ENCODE assay signal across 10 cellular contexts in the genomic region with DNA sequence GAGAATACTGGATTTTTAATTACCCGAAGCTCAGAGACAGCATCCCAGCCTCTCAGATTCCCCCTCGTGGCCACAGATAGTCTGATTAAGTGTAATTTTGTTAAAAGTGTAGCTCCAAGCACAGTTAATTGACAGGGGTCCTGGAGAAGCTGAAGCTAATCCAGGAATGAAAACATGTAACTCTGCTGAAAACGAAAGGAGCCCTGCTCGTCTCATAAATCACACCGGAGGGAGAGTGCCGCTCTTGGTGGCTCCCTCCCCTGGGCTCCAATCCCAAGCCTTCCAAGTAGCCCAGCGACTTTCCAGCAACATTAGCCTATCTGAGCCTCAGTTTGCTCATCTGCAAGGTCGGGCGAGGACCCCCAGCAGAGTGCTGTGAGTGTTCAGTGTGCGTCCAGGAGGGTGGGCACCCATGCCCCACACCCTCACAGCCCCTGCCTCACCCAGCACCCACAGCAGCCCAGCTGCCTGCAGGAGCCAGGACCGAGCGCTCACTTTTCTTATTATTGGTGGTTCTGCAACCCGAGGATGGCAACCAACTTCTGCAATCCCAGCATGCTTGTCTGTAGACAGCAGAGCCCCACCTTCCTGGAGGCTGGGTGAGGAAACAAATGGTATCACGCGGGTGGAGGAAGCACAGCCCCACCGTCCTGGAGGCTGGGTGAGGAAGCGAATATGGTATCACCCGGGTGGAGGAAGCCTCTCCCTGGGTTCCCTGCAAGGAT.
DNase-seq lines count a peak whose midpoint lies in the region; ATAC-seq and TF ChIP-seq lines count a peak whose summit lies in the region.
"Had no signal": no experiment of that assay in that cellular context is flagged by ENCODE, and none has a peak within 500 bp of the region (broad histone marks: within the 10 kb centered on the region; RNA-seq: fewer than 3 reads in every experiment).

No MANE protein-coding gene starts in this region.

- no peaks in the 10 kb centered on the region for H3K9me3 ChIP-seq in HUES6 (ENCODE audit: control insufficient read depth, insufficient read depth, low read depth, low read length)
- H3K9me3 ChIP-seq in adrenal gland (replicated peaks in 1 of 3) = no peaks in the 10 kb centered on the region
- H3K9me3 ChIP-seq in smooth muscle cell (replicated peaks; ENCODE audit: low read depth) = no peaks in the 10 kb centered on the region

- TF ChIP-seq CTCF in adrenal gland (IDR thresholded peaks at IDR 0.05) (no peak), smooth muscle cell (IDR thresholded peaks at IDR 0.05; ENCODE audit: borderline replicate concordance, insufficient read depth, poor library complexity, severe bottlenecking) (no peak)

- peak overlapping the region; percentile 76 for H3K4me2 ChIP-seq in smooth muscle cell

- H3K4me1 ChIP-seq in HUES6 (ENCODE audit: control insufficient read depth, insufficient read depth, low read length) (peaks cover 28% of the 10 kb centered on the region), adrenal gland (replicated peaks in 1 of 2) (no peaks in the 10 kb centered on the region), smooth muscle cell (ENCODE audit: low read depth) (peaks cover 6% of the 10 kb centered on the region)

- peak overlapping the region; percentile 82 for H2AFZ ChIP-seq in smooth muscle cell (ENCODE audit: low read depth)

- no peaks in the 10 kb centered on the region for H4K20me1 ChIP-seq in smooth muscle cell (ENCODE audit: low read depth)

- H3K36me3 ChIP-seq in HUES6 (ENCODE audit: control insufficient read depth, insufficient read depth, low read length) (no peaks in the 10 kb centered on the region), adrenal gland (replicated peaks in 1 of 2) (no peaks in the 10 kb centered on the region), smooth muscle cell (ENCODE audit: low read depth) (no peaks in the 10 kb centered on the region)
- H3K36me3 ChIP-seq: WERI-Rb-1 had no signal

- no peaks in the 10 kb centered on the region for H3F3A ChIP-seq in smooth muscle cell (ENCODE audit: low read depth)

- no peaks in the 10 kb centered on the region for H3K79me2 ChIP-seq in smooth muscle cell (ENCODE audit: low read depth)

- peak overlapping the region; percentile 26 for H3K9ac ChIP-seq in HUES6 (ENCODE audit: low read length)
- no peak overlapping the region for H3K9ac ChIP-seq in smooth muscle cell (ENCODE audit: low read depth)

- no peaks in the 10 kb centered on the region for H3K36me3 Mint-ChIP-seq in activated T-cell treated with anti-CD3 and anti-CD28 coated beads, Interleukin-2, amount 50 U/mL, for 24 hours (ENCODE audit: low read depth)

- DNase-seq in adrenal gland = peak in 6 of 7 donors; percentile 23 to 56 (median 39)
- no peak for DNase-seq in left colon
- DNase-seq in smooth muscle cell (lab: John Stamatoyannopoulos, UW; ENCODE audit: unreplicated experiment) = no peak
- no peak for DNase-seq in NCI-H345 treated with DMSO at 0.1 percent for 48 hours (lab: John Stamatoyannopoulos, UW; ENCODE audit: unreplicated experiment)
- no peak for DNase-seq in activated T-cell treated with anti-CD3 and anti-CD28 coated beads, Interleukin-2, amount 50 U/mL, for 24 hours
- no peak for DNase-seq in DMS114 treated with DMSO at 0.1 percent for 48 hours (lab: John Stamatoyannopoulos, UW; ENCODE audit: unreplicated experiment)
- DNase-seq: HFFc6, WERI-Rb-1 had no signal

- ATAC-seq in left colon (peak; percentile 41), HG02588 (IDR thresholded peaks at IDR 0.05; ENCODE audit: unreplicated experiment) (no peak)

- WGBS in adrenal gland, 4 donors = 26 to 47% (median 39%) methylated on average over 12 to 18 of the region's 18 CpGs
- 50% methylated on average over 18 of the region's 18 CpGs for WGBS in smooth muscle cell (ENCODE audit: low lambda C conversion rate)

- no peak overlapping the region for H3K4me3 Mint-ChIP-seq in activated T-cell treated with anti-CD3 and anti-CD28 coated beads, Interleukin-2, amount 50 U/mL, for 24 hours
- H3K4me3 Mint-ChIP-seq: HFFc6 had no signal

- peaks cover 4% of the 10 kb centered on the region; the same call in 1 of the 2 replicates for H3K27me3 ChIP-seq in HUES6 (ENCODE audit: control insufficient read depth, insufficient read depth, low read length)
- no peaks in the 10 kb centered on the region for H3K27me3 ChIP-seq in adrenal gland
- no peaks in the 10 kb centered on the region for H3K27me3 ChIP-seq in smooth muscle cell (ENCODE audit: low read depth)

- H3K27ac Mint-ChIP-seq in activated T-cell treated with anti-CD3 and anti-CD28 coated beads, Interleukin-2, amount 50 U/mL, for 24 hours = no peak overlapping the region
- H3K27ac Mint-ChIP-seq: HFFc6 had no signal

- peak overlapping the region; percentile 80; the same call in 1 of the 2 replicates for H3K27ac ChIP-seq in HUES6 (ENCODE audit: low read depth, low read length)
- no peak overlapping the region for H3K27ac ChIP-seq in adrenal gland
- H3K27ac ChIP-seq in smooth muscle cell (ENCODE audit: low read depth) = no peak overlapping the region
- H3K27ac ChIP-seq: WERI-Rb-1 had no signal

- H3K4me3 ChIP-seq in HUES6 (ENCODE audit: low read depth, low read length) (peak overlapping the region; percentile 48), adrenal gland (peak overlapping the region in 1 of 4 donors; percentile 41), smooth muscle cell (peak overlapping the region; percentile 21)

- H3K27me3 Mint-ChIP-seq in activated T-cell treated with anti-CD3 and anti-CD28 coated beads, Interleukin-2, amount 50 U/mL, for 24 hours = peaks cover 6% of the 10 kb centered on the region

- intact Hi-C loops in adrenal gland (cut with DNase I) (no loop called here), left colon (cut with DNase I, micrococcal nuclease) (no loop called here)

- H3K9me3 Mint-ChIP-seq in activated T-cell treated with anti-CD3 and anti-CD28 coated beads, Interleukin-2, amount 50 U/mL, for 24 hours = no peaks in the 10 kb centered on the region

- peaks cover 6% of the 10 kb centered on the region for H3K4me1 Mint-ChIP-seq in activated T-cell treated with anti-CD3 and anti-CD28 coated beads, Interleukin-2, amount 50 U/mL, for 24 hours (ENCODE audit: low read depth)

- no peak for TF ChIP-seq POLR2A in adrenal gland (IDR thresholded peaks at IDR 0.05)

Comparison
In these comparisons a context has a peak if more than half of its experiments do, and no peak if none do; other contexts are left out.
1. DNase-seq: peak in adrenal gland (6 of 7); none in left colon (0 of 2), smooth muscle cell (single experiment), NCI-H345 treated with DMSO at 0.1 percent for 48 hours (single experiment), activated T-cell treated with anti-CD3 and anti-CD28 coated beads, Interleukin-2, amount 50 U/mL, for 24 hours (single experiment) and DMS114 treated with DMSO at 0.1 percent for 48 hours (single experiment).